Comparison of ENCODE assay signal across 17 cellular contexts in the genomic region with DNA sequence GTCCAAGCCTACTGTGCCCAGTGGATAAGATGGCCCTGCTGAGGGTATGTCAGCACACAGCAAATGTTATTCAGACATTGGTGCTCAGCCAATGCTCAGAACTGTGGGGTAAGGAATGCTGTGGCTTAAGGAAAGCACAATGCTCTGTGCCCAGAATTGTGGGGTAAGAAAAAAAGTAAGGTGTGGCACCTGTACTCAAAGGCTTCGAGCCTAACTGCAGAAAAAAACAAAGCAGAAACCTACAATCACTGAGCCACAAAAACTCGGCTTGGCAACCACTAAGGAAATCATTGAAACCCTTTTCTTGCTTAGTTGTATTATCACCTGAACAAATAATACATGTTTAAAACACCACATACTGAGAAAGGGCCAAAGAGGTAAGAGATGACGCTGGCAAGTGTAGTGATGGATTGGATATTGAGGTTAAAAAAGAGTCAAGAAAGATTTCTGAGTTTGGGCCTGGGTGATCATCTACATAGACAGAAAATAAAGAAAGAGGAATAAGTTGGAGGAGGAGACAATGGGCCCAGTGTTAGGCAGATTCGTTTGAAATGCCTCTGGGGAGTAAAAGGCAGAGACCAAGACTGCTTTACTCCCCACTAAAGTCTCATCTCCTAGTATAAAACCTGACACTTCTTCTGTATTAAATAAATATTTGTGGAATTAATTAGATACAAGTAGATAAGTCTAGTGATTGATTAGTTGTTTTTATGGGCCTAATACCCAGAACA. TPM values are rescaled to one million over a fixed set of nuclear protein-coding genes. Genes with fewer than 3 reads are reported as not detected.
A peak's percentile ranks its signal among the peaks of the same experiment; 100 is the strongest.
DNase-seq lines count a peak whose midpoint lies in the region; FAIRE-seq and TF ChIP-seq lines count a peak whose summit lies in the region.
"Had no signal": no experiment of that assay in that cellular context is flagged by ENCODE, and none has a peak within 500 bp of the region (broad histone marks: within the 10 kb centered on the region; RNA-seq: fewer than 3 reads in every experiment).

No MANE protein-coding gene starts in this region.

- peaks cover 8% of the 10 kb centered on the region for H3K36me3 Mint-ChIP-seq in activated CD4-positive, alpha-beta T cell treated with anti-CD3 and anti-CD28 coated beads, Interleukin-2, amount 10 ng/mL, durations not matched to agents 7 days and 5 days (ENCODE audit: low read depth)
- no peaks in the 10 kb centered on the region for H3K36me3 Mint-ChIP-seq in neural progenitor cell

- peak; percentile 23 for DNase-seq in activated CD4-positive, alpha-beta T cell treated with anti-CD3 and anti-CD28 coated beads, Interleukin-2, amount 10 ng/mL, durations not matched to agents 7 days and 5 days
- no peak for DNase-seq in activated CD4-positive, alpha-beta T cell treated with anti-CD3 and anti-CD28 coated beads for 1 hour
- DNase-seq in NCI-H526 treated with DMSO at 0.1 percent for 48 hours (lab: John Stamatoyannopoulos, UW) (peak; percentile 78), H1 (ENCODE audit: low read depth in 1 of 2, low spot score in 2 of 2) (no peak), neural progenitor cell (ENCODE audit: low spot score) (no peak), NCI-H748 (lab: John Stamatoyannopoulos, UW; ENCODE audit: unreplicated experiment) (no peak), cerebellar cortex (ENCODE audit: low spot score) (no peak)
- no peak for DNase-seq in activated CD8-positive, alpha-beta memory T cell treated with anti-CD3 and anti-CD28 coated beads, Interleukin-2, amount 50 U/mL, for 4 hours
- DNase-seq: foreskin keratinocyte, NCI-H2107, NCI-H748 treated with DMSO at 0.1 percent for 48 hours, SW 1271 had no signal

- WGBS in H1 (ENCODE audit: extremely low coverage in 1 of 2, insufficient coverage in 1 of 2, insufficient read length in 1 of 2, insufficient replicate concordance in 2 of 2, low coverage in 1 of 2, low lambda C conversion rate in 2 of 2, missing lambda C conversion rate in 1 of 2), 2 experiments: 72% methylated on average over 4 of the region's 4 CpGs; no CpG with 5 or more reads in 1 of the 2 experiments

- peak overlapping the region; percentile 22 for H4K91ac ChIP-seq in H1 (replicated peaks; ENCODE audit: insufficient read length, low read length)

- no peaks in the 10 kb centered on the region for H3K79me1 ChIP-seq in H1 (ENCODE audit: low read depth, low read length)

- H3K4me2 ChIP-seq in H1 (ENCODE audit: insufficient read depth in 1 of 2, low read depth in 2 of 2, low read length in 2 of 2) (no peak overlapping the region), neural progenitor cell (no peak overlapping the region)
- H3K4me2 ChIP-seq: A549 had no signal

- H3K4me3 ChIP-seq in H1 (ENCODE audit: extremely low read depth in 1 of 4, insufficient read depth in 2 of 4, low read depth in 3 of 4, low read length in 4 of 4) (no peak overlapping the region), neural progenitor cell (no peak overlapping the region)
- H3K4me3 ChIP-seq: A549 had no signal

- H4K20me1 ChIP-seq in H1 (replicated peaks in 1 of 2; ENCODE audit: control insufficient read depth in 1 of 2, insufficient read depth in 2 of 2, low read length in 2 of 2): no peaks in the 10 kb centered on the region
- no peaks in the 10 kb centered on the region for H4K20me1 ChIP-seq in neural progenitor cell (ENCODE audit: low read depth)

- POLR2A ChIA-PET in activated CD4-positive, alpha-beta T cell treated with anti-CD3 and anti-CD28 coated beads, Interleukin-2, amount 10 ng/mL, durations not matched to agents 7 days and 5 days (lab: Charles Lee): no interaction called here
- POLR2A ChIA-PET in H1 (lab: Charles Lee; ENCODE audit: partially characterized antibody): interaction anchor here (2.3 kb wide), 1 partner anchor 25 kb away, joined by 8 read pairs; the partner anchor contains the start of gene ATP1A1

- H3K79me2 ChIP-seq in H1 (ENCODE audit: control insufficient read depth in 1 of 2, insufficient read depth in 2 of 2, low read length in 2 of 2) (no peaks in the 10 kb centered on the region), neural progenitor cell (ENCODE audit: low read depth) (no peaks in the 10 kb centered on the region)

- no peak overlapping the region for H2AFZ ChIP-seq in H1 (ENCODE audit: low read length)
- no peak overlapping the region for H2AFZ ChIP-seq in neural progenitor cell (replicated peaks)

- no peak overlapping the region for H2AK5ac ChIP-seq in H1 (ENCODE audit: low read depth, low read length)

- no peak overlapping the region; the same call in 1 of the 2 replicates for H2BK12ac ChIP-seq in H1 (ENCODE audit: low read depth, low read length)

- H3K9me3 ChIP-seq in H1 (ENCODE audit: insufficient read depth in 2 of 2, low read depth in 1 of 2, low read length in 1 of 2) (no peaks in the 10 kb centered on the region), neural progenitor cell (ENCODE audit: low read depth) (no peaks in the 10 kb centered on the region)
- H3K9me3 ChIP-seq: A549 had no signal

- H3K36me3 ChIP-seq in H1 (ENCODE audit: control insufficient read depth in 2 of 4, insufficient read depth in 4 of 4, low read length in 3 of 4) (no peaks in the 10 kb centered on the region), neural progenitor cell (no peaks in the 10 kb centered on the region)

- FAIRE-seq in H1 (lab: Jason Lieb, UNC): no peak
- FAIRE-seq: A549, endometrium, RCC 7860 had no signal

- peaks cover 5% of the 10 kb centered on the region for H3K9me3 Mint-ChIP-seq in activated CD4-positive, alpha-beta T cell treated with anti-CD3 and anti-CD28 coated beads, Interleukin-2, amount 10 ng/mL, durations not matched to agents 7 days and 5 days
- H3K9me3 Mint-ChIP-seq in neural progenitor cell: no peaks in the 10 kb centered on the region

- H4K5ac ChIP-seq in H1 (ENCODE audit: insufficient read length, low read depth, low read length): no peak overlapping the region

- peaks cover 0 to 15% (median 9%) of the 10 kb centered on the region in 4 experiments; a peak in 6 of 7 replicates for H3K4me1 ChIP-seq in H1 (replicated peaks in 1 of 4; ENCODE audit: control insufficient read depth in 3 of 4, insufficient read depth in 4 of 4, low read length in 3 of 4)
- peaks cover 17% of the 10 kb centered on the region for H3K4me1 ChIP-seq in neural progenitor cell
- H3K4me1 ChIP-seq: A549 had no signal

- H3K9ac ChIP-seq in H1 (replicated peaks in 1 of 4; ENCODE audit: extremely low read depth in 1 of 4, low read depth in 3 of 4, low read length in 3 of 4): no peak overlapping the region
- H3K9ac ChIP-seq in neural progenitor cell: no peak overlapping the region

- TF ChIP-seq POLR2A in H1 (IDR thresholded peaks at IDR 0.05; ENCODE audit: control extremely low read depth in 1 of 2, low read depth in 2 of 2, low read length in 2 of 2): no peak

- no peak overlapping the region for H3K4ac ChIP-seq in H1 (replicated peaks; ENCODE audit: insufficient read length, low read depth, low read length)

- H3K56ac ChIP-seq in H1 (replicated peaks; ENCODE audit: insufficient read length, low read depth, low read length): no peak overlapping the region

- no peak overlapping the region for H3K4me3 Mint-ChIP-seq in activated CD4-positive, alpha-beta T cell treated with anti-CD3 and anti-CD28 coated beads, Interleukin-2, amount 10 ng/mL, durations not matched to agents 7 days and 5 days
- no peak overlapping the region for H3K4me3 Mint-ChIP-seq in neural progenitor cell

- H2BK20ac ChIP-seq in H1 (ENCODE audit: low read length): no peak overlapping the region

- no peaks in the 10 kb centered on the region for H3K27me3 Mint-ChIP-seq in activated CD4-positive, alpha-beta T cell treated with anti-CD3 and anti-CD28 coated beads, Interleukin-2, amount 10 ng/mL, durations not matched to agents 7 days and 5 days
- H3K27me3 Mint-ChIP-seq in neural progenitor cell (ENCODE audit: insufficient read depth, low read depth): peaks cover 2% of the 10 kb centered on the region

- H2BK5ac ChIP-seq in H1 (ENCODE audit: low read depth, low read length): no peak overlapping the region

- H4K8ac ChIP-seq in H1 (ENCODE audit: extremely low read depth, insufficient read depth, low read length): no peak overlapping the region

- no peak overlapping the region for H2BK120ac ChIP-seq in H1 (replicated peaks; ENCODE audit: low read depth, low read length)

- no peaks in the 10 kb centered on the region for H3K23me2 ChIP-seq in H1 (ENCODE audit: low read depth, low read length)

- TF ChIP-seq EP300 in H1 (IDR thresholded peaks at IDR 0.05; ENCODE audit: borderline replicate concordance in 1 of 2, low read depth in 2 of 2, low read length in 2 of 2): no peak

- H3K18ac ChIP-seq in H1 (ENCODE audit: extremely low read depth, low read length): no peak overlapping the region

- H3K27ac Mint-ChIP-seq in activated CD4-positive, alpha-beta T cell treated with anti-CD3 and anti-CD28 coated beads, Interleukin-2, amount 10 ng/mL, durations not matched to agents 7 days and 5 days: peak overlapping the region; percentile 78
- H3K27ac Mint-ChIP-seq in neural progenitor cell: peak overlapping the region; percentile 20

- no peak for TF ChIP-seq RAD21 in H1 (IDR thresholded peaks at IDR 0.05 in 1 of 2, conservative IDR thresholded peaks at IDR 0.05 in 1 of 2; ENCODE audit: low read depth in 2 of 2, low read length in 2 of 2)

- H3K23ac ChIP-seq in H1 (ENCODE audit: insufficient read length): no peak overlapping the region

- H3F3A ChIP-seq in neural progenitor cell (ENCODE audit: low read depth): no peaks in the 10 kb centered on the region

- H3K27me3 ChIP-seq in H1 (replicated peaks in 1 of 4; ENCODE audit: control insufficient read depth in 3 of 4, extremely low read depth in 1 of 4, insufficient read depth in 3 of 4, low read length in 3 of 4) (no peaks in the 10 kb centered on the region), neural progenitor cell (no peaks in the 10 kb centered on the region)
- H3K27me3 ChIP-seq: foreskin keratinocyte had no signal

- peaks cover 39% of the 10 kb centered on the region for H3K4me1 Mint-ChIP-seq in activated CD4-positive, alpha-beta T cell treated with anti-CD3 and anti-CD28 coated beads, Interleukin-2, amount 10 ng/mL, durations not matched to agents 7 days and 5 days
- H3K4me1 Mint-ChIP-seq in neural progenitor cell: peaks cover 21% of the 10 kb centered on the region

- H2BK15ac ChIP-seq in H1 (ENCODE audit: low read length): no peak overlapping the region

- TF ChIP-seq CTCF in H1 (IDR thresholded peaks at IDR 0.05; ENCODE audit: control extremely low read depth in 1 of 3, insufficient read depth in 1 of 3, low read depth in 1 of 3, low read length in 3 of 3) (no peak), neural progenitor cell (IDR thresholded peaks at IDR 0.05) (no peak)

- no peak overlapping the region for H3K27ac ChIP-seq in H1 (ENCODE audit: low read depth, low read length)
- H3K27ac ChIP-seq in neural progenitor cell: no peak overlapping the region
- H3K27ac ChIP-seq: A549, C4-2B, foreskin keratinocyte, VCaP had no signal

- no peak overlapping the region for H3K14ac ChIP-seq in H1 (ENCODE audit: insufficient read length)

- CTCF ChIA-PET in activated CD4-positive, alpha-beta T cell treated with anti-CD3 and anti-CD28 coated beads, Interleukin-2, amount 10 ng/mL, durations not matched to agents 7 days and 5 days (lab: Charles Lee): interaction anchor here (1.2 kb wide), 1 partner anchor 39 kb away, joined by 3 read pairs; no protein-coding TSS in a partner anchor
- CTCF ChIA-PET in H1 (lab: Charles Lee; ENCODE audit: partially characterized antibody): no interaction called here

RNA-seq across cellular contexts. Expression of gene ATP1A1, which starts 25.9 kb away (rescaled TPM):
- total RNA-seq in activated CD4-positive, alpha-beta T cell treated with anti-CD3 and anti-CD28 coated beads, Interleukin-2, amount 10 ng/mL, durations not matched to agents 7 days and 5 days: 100 to 1,000 TPM; 260 to 274 TPM
- total RNA-seq in H1 (2021; fragmentation: NEBNext Ultra II Directional; extraction: Animal tissue kit (Norgen Biotek cat#: 25700)): 325 and 326 TPM in 2 replicates
- 196 and 222 TPM in 2 replicates for polyA plus RNA-seq in H1 (2011; rRNA removed)
- 303 TPM for polyA plus RNA-seq in H1 (2011; cell fraction: cytosol; rRNA removed)
- 248 TPM for polyA plus RNA-seq in H1 (2011; cell fraction: nucleus; rRNA removed)
- 307 to 322 TPM (median 314 TPM) in 4 replicates for polyA plus RNA-seq in H1 (2012, experiment 1 of 2)
- polyA plus RNA-seq in H1 (2012, experiment 2 of 2): 161 TPM
- polyA plus RNA-seq in H1 (2013, experiment 1 of 2): 339 TPM
- polyA plus RNA-seq in H1 (2013, experiment 2 of 2): 324 TPM
- polyA minus RNA-seq in H1 (2011; rRNA and poly(A)+ RNA removed): 506 and 517 TPM in 2 replicates
- 183 TPM for polyA minus RNA-seq in H1 (2011; cell fraction: cytosol; rRNA and poly(A)+ RNA removed)
- polyA minus RNA-seq in H1 (2011; cell fraction: nucleus; rRNA and poly(A)+ RNA removed): 178 TPM
- total RNA-seq in neural progenitor cell (ENCODE audit: low replicate concordance): 61.5 and 92.5 TPM in 2 replicates

Comparison
In these comparisons a context has a peak if more than half of its experiments do, and no peak if none do; other contexts are left out.
1. DNase-seq: peak in activated CD4-positive, alpha-beta T cell treated with anti-CD3 and anti-CD28 coated beads, Interleukin-2, amount 10 ng/mL, durations not matched to agents 7 days and 5 days (single experiment) and NCI-H526 treated with DMSO at 0.1 percent for 48 hours (single experiment); none in activated CD4-positive, alpha-beta T cell treated with anti-CD3 and anti-CD28 coated beads for 1 hour (single experiment), H1 (0 of 2), neural progenitor cell (single experiment), NCI-H748 (single experiment), activated CD8-positive, alpha-beta memory T cell treated with anti-CD3 and anti-CD28 coated beads, Interleukin-2, amount 50 U/mL, for 4 hours (single experiment) and cerebellar cortex (single experiment).